ENCODE assay signal across 28 cellular contexts in genomic region chr3:126313580-126314304, GRCh38. TPM values are rescaled to one million over a fixed set of nuclear protein-coding genes. Genes with fewer than 3 reads are reported as not detected.
A peak's percentile ranks its signal among the peaks of the same experiment; 100 is the strongest.
DNase-seq lines count a peak whose midpoint lies in the region; ATAC-seq, FAIRE-seq and TF ChIP-seq lines count a peak whose summit lies in the region.
"Had no signal": no experiment of that assay in that cellular context is flagged by ENCODE, and none has a peak within 500 bp of the region (broad histone marks: within the 10 kb centered on the region; RNA-seq: fewer than 3 reads in every experiment).

No MANE protein-coding gene starts in this region.

- H3K36me3 Mint-ChIP-seq in neural progenitor cell = no peaks in the 10 kb centered on the region
- H3K36me3 Mint-ChIP-seq in naive thymus-derived CD4-positive, alpha-beta T cell = peaks cover 0 to 3% (median 0%) of the 10 kb centered on the region in 5 donors
- H3K36me3 Mint-ChIP-seq: activated naive CD4-positive, alpha-beta T cell treated with anti-CD3 and anti-CD28 coated beads, Interleukin-2, amount 50 U/mL, for 72 hours; stimulated activated memory B cell treated with anti-CD40 and anti-IgM and Interleukin-4, amounts not matched to agents 10 μg/mL and 1 μg/mL and 100 μg/mL, for 72 hours had no signal

- no peak overlapping the region for H3K18ac ChIP-seq in IMR-90 (ENCODE audit: low read depth, low read length)

- peak; percentile 2 for DNase-seq in NCI-H1105 (lab: John Stamatoyannopoulos, UW)
- DNase-seq in NCI-H1105 treated with DMSO at 0.1 percent for 48 hours (lab: John Stamatoyannopoulos, UW) = no peak
- DNase-seq in IMR-90 = peak; percentile 17
- no peak for DNase-seq in K562 (ENCODE audit: extremely low read depth in 1 of 4, low spot score in 3 of 4)
- no peak for DNase-seq in neural progenitor cell (ENCODE audit: low spot score)
- DNase-seq in DMS53 treated with DMSO at 0.1 percent for 48 hours (lab: John Stamatoyannopoulos, UW; ENCODE audit: unreplicated experiment) = no peak
- DNase-seq in naive thymus-derived CD4-positive, alpha-beta T cell = no peak
- DNase-seq: 8988T; activated CD4-positive, alpha-beta T cell treated with anti-CD3 and anti-CD28 coated beads for 4 hours; central memory CD4-positive, alpha-beta T cell; dorsolateral prefrontal cortex; GOT3; heart right ventricle; NCI-H1436; NCI-H2227 treated with DMSO at 0.1 percent for 48 hours; stimulated activated CD4-positive, alpha-beta T cell treated with anti-CD3 and anti-CD28 coated beads, Interleukin-2, amount 100 ng/mL, for 24 hours; testis had no signal

- no peak overlapping the region for H2BK5ac ChIP-seq in IMR-90 (ENCODE audit: low read depth, low read length, poor library complexity, severe bottlenecking)

- CTCF ChIA-PET in IMR-90 (lab: Yijun Ruan, JAX) (no interaction called here), K562 (lab: Yijun Ruan, JAX; ENCODE audit: low intra/inter-chr PET ratio) (no interaction called here)
- CTCF ChIA-PET in naive thymus-derived CD4-positive, alpha-beta T cell (lab: Charles Lee) = no interaction called here

- H2BK15ac ChIP-seq in IMR-90 (ENCODE audit: low read depth, low read length) = no peak overlapping the region

- TF ChIP-seq POLR2A in IMR-90 (IDR thresholded peaks at IDR 0.05; ENCODE audit: low read depth, low read length) = no peak
- TF ChIP-seq POLR2A in K562 (conservative IDR thresholded peaks at IDR 0.05) = no peak

- H3F3A ChIP-seq in neural progenitor cell (ENCODE audit: low read depth) = no peaks in the 10 kb centered on the region

- no TSS peak for BruUV-seq in IMR-90 (replicated peaks; lab: Mats Ljungman, UMichigan)
- no TSS peak for BruUV-seq in K562 (replicated peaks; lab: Mats Ljungman, UMichigan)

- H4K8ac ChIP-seq in IMR-90 (ENCODE audit: low read depth in 2 of 2, low read length in 2 of 2) = no peak overlapping the region

- H3K9me1 ChIP-seq in IMR-90 (ENCODE audit: insufficient read depth, low read length) (no peaks in the 10 kb centered on the region), K562 (ENCODE audit: control insufficient read depth, insufficient read depth, low read length) (no peaks in the 10 kb centered on the region)

- dilution Hi-C loops in IMR-90 (cut with HindIII; ENCODE audit: low sequenced_read_pairs, unreplicated experiment) = no loop called here

- no peak overlapping the region for H4K5ac ChIP-seq in IMR-90 (ENCODE audit: low read depth, low read length)

- H3K27ac Mint-ChIP-seq in neural progenitor cell = peak overlapping the region; percentile 42
- no peak overlapping the region for H3K27ac Mint-ChIP-seq in naive thymus-derived CD4-positive, alpha-beta T cell
- H3K27ac Mint-ChIP-seq: activated T-helper 17 cell treated with anti-CD3 and anti-CD28 coated beads, Interleukin-2, amount 50 U/mL, for 72 hours; B cell; stimulated activated memory B cell treated with anti-CD40 and anti-IgM and Interleukin-4, amounts not matched to agents 10 μg/mL and 1 μg/mL and 100 μg/mL, for 72 hours; T-helper 1 cell treated with Interleukin-12 subunit alpha and Interleukin-12 subunit beta and Interleukin-4 antibody, amounts not matched to agents 30 μg/mL and 1 μg/mL, for 36 hours had no signal

- no peak overlapping the region for H3K23ac ChIP-seq in IMR-90 (ENCODE audit: low read depth, low read length)

- no peaks in the 10 kb centered on the region for H3K79me1 ChIP-seq in IMR-90 (ENCODE audit: low read depth in 1 of 2, low read length in 2 of 2)

- H2AFZ ChIP-seq in IMR-90 (replicated peaks; ENCODE audit: low read length, poor library complexity) (peak overlapping the region; percentile 79), K562 (ENCODE audit: low read depth, low read length) (no peak overlapping the region), neural progenitor cell (replicated peaks) (no peak overlapping the region)

- H3K27ac ChIP-seq in IMR-90 (ENCODE audit: insufficient read depth, low read length) = no peak overlapping the region
- H3K27ac ChIP-seq in K562 (ENCODE audit: extremely low read depth, low read depth, low read length) = no peak overlapping the region
- no peak overlapping the region for H3K27ac ChIP-seq in neural progenitor cell
- H3K27ac ChIP-seq in naive thymus-derived CD4-positive, alpha-beta T cell (ENCODE audit: low read depth, low read length) = no peak overlapping the region
- H3K27ac ChIP-seq: ascending aorta, dorsolateral prefrontal cortex, heart right ventricle, prostate gland, testis had no signal

- H3K9me3 ChIP-seq in IMR-90 (ENCODE audit: control insufficient read depth, insufficient read depth, low read length) (peaks cover 4% of the 10 kb centered on the region; the same call in 1 of the 2 replicates), K562 (replicated peaks; ENCODE audit: control insufficient read depth, insufficient read depth, low read depth, low read length) (no peaks in the 10 kb centered on the region), neural progenitor cell (ENCODE audit: low read depth) (no peaks in the 10 kb centered on the region)
- H3K9me3 ChIP-seq in naive thymus-derived CD4-positive, alpha-beta T cell (ENCODE audit: control insufficient read depth in 2 of 3, low read length in 3 of 3) = no peaks in the 10 kb centered on the region
- H3K9me3 ChIP-seq: mucosa of descending colon, prostate gland, testis had no signal

- H4K91ac ChIP-seq in IMR-90 (ENCODE audit: insufficient read depth, low read depth, low read length) = no peak overlapping the region

- H3K4me1 Mint-ChIP-seq in neural progenitor cell = peaks cover 2% of the 10 kb centered on the region
- H3K4me1 Mint-ChIP-seq in naive thymus-derived CD4-positive, alpha-beta T cell = peaks cover 0 to 1% (median 0%) of the 10 kb centered on the region in 7 donors
- H3K4me1 Mint-ChIP-seq: activated T-helper 17 cell treated with anti-CD3 and anti-CD28 coated beads, Interleukin-2, amount 50 U/mL, for 72 hours; B cell; neural crest cell; stimulated activated memory B cell treated with anti-CD40 and anti-IgM and Interleukin-4, amounts not matched to agents 10 μg/mL and 1 μg/mL and 100 μg/mL, for 72 hours had no signal

- POLR2A ChIA-PET in IMR-90 (lab: Charles Lee; ENCODE audit: unreplicated experiment) = no interaction called here
- POLR2A ChIA-PET in K562 (lab: Yijun Ruan, JAX) = no interaction called here
- POLR2A ChIA-PET in naive thymus-derived CD4-positive, alpha-beta T cell (lab: Charles Lee) = no interaction called here

- no peak for ATAC-seq in IMR-90 (ENCODE audit: low read depth)
- no peak for ATAC-seq in K562
- ATAC-seq in GM18907 (IDR thresholded peaks at IDR 0.05; ENCODE audit: unreplicated experiment) = no peak
- no peak for ATAC-seq in naive thymus-derived CD4-positive, alpha-beta T cell
- ATAC-seq: activated naive CD4-positive, alpha-beta T cell treated with anti-CD3 and anti-CD28 coated beads, Interleukin-2, amount 50 U/mL, for 72 hours; activated T-helper 17 cell treated with anti-CD3 and anti-CD28 coated beads, Interleukin-2, amount 50 U/mL, for 72 hours; heart right ventricle; mucosa of descending colon; stimulated activated memory B cell treated with anti-CD40 and anti-IgM and Interleukin-4, amounts not matched to agents 10 μg/mL and 1 μg/mL and 100 μg/mL, for 72 hours had no signal

- no peak for TF ChIP-seq EP300 in K562 (IDR thresholded peaks at IDR 0.05; ENCODE audit: low read length)

- no peak overlapping the region for H3K4me3 ChIP-seq in IMR-90 (ENCODE audit: insufficient read depth, low read depth, low read length)
- H3K4me3 ChIP-seq in K562 = no peak overlapping the region
- no peak overlapping the region for H3K4me3 ChIP-seq in neural progenitor cell
- H3K4me3 ChIP-seq in naive thymus-derived CD4-positive, alpha-beta T cell (ENCODE audit: low read length) = no peak overlapping the region
- H3K4me3 ChIP-seq: ascending aorta, dorsolateral prefrontal cortex, heart right ventricle, mucosa of descending colon, prostate gland, testis had no signal

- no peak for TF ChIP-seq RAD21 in IMR-90 (IDR thresholded peaks at IDR 0.05; ENCODE audit: low read length)
- TF ChIP-seq RAD21 in K562 (CRISPR knock-in tag; conservative IDR thresholded peaks at IDR 0.05 in 1 of 2, IDR thresholded peaks at IDR 0.05 in 1 of 2) = no peak

- H3K4ac ChIP-seq in IMR-90 (ENCODE audit: low read depth, low read length) = no peak overlapping the region

- H2AK9ac ChIP-seq in IMR-90 (replicated peaks; ENCODE audit: low read depth, low read length, poor library complexity) = peak overlapping the region; percentile 15

- H2BK20ac ChIP-seq in IMR-90 (ENCODE audit: low read depth, low read length) = no peak overlapping the region

- H3K36me3 ChIP-seq in IMR-90 (ENCODE audit: control insufficient read depth, insufficient read depth, low read length) (no peaks in the 10 kb centered on the region), K562 (ENCODE audit: control insufficient read depth, insufficient read depth, low read length) (no peaks in the 10 kb centered on the region), neural progenitor cell (no peaks in the 10 kb centered on the region)
- H3K36me3 ChIP-seq in naive thymus-derived CD4-positive, alpha-beta T cell (ENCODE audit: control insufficient read depth in 2 of 3, insufficient read depth in 3 of 3, low read length in 3 of 3) = no peaks in the 10 kb centered on the region
- H3K36me3 ChIP-seq: ascending aorta, heart right ventricle, prostate gland had no signal

- H3K9ac ChIP-seq in IMR-90 (ENCODE audit: low read depth, low read length) = no peak overlapping the region
- H3K9ac ChIP-seq in K562 (ENCODE audit: insufficient read depth in 1 of 2, low read depth in 2 of 2, low read length in 2 of 2) = no peak overlapping the region
- no peak overlapping the region for H3K9ac ChIP-seq in neural progenitor cell

- no peaks in the 10 kb centered on the region for H3K79me2 ChIP-seq in K562 (ENCODE audit: control insufficient read depth, insufficient read depth, low read length)
- H3K79me2 ChIP-seq in neural progenitor cell (ENCODE audit: low read depth) = no peaks in the 10 kb centered on the region

- H3K4me1 ChIP-seq in IMR-90 (ENCODE audit: control insufficient read depth, insufficient read depth, low read length) = peaks cover 8% of the 10 kb centered on the region; the same call in 1 of the 2 replicates
- H3K4me1 ChIP-seq in K562 (replicated peaks in 1 of 2; ENCODE audit: control insufficient read depth in 2 of 2, insufficient read depth in 2 of 2, low read length in 2 of 2) = no peaks in the 10 kb centered on the region
- H3K4me1 ChIP-seq in neural progenitor cell = peaks cover 8% of the 10 kb centered on the region
- no peaks in the 10 kb centered on the region for H3K4me1 ChIP-seq in naive thymus-derived CD4-positive, alpha-beta T cell (ENCODE audit: control insufficient read depth in 2 of 2, insufficient read depth in 2 of 2, low read length in 2 of 2)
- H3K4me1 ChIP-seq: ascending aorta, heart right ventricle had no signal

- FAIRE-seq in K562 (lab: Jason Lieb, UNC) = no peak
- FAIRE-seq: GM12892 had no signal

- H3K14ac ChIP-seq in IMR-90 (replicated peaks; ENCODE audit: low read depth, low read length) = no peak overlapping the region

- no peak for TF ChIP-seq CTCF in IMR-90 (conservative IDR thresholded peaks at IDR 0.05; ENCODE audit: low read depth, low read length)
- TF ChIP-seq CTCF in K562 (IDR thresholded peaks at IDR 0.05 in 2 of 3, conservative IDR thresholded peaks at IDR 0.05 in 1 of 3; ENCODE audit: insufficient read depth in 2 of 3, low read depth in 1 of 3, low read length in 3 of 3) = no peak
- no peak for TF ChIP-seq CTCF in neural progenitor cell (IDR thresholded peaks at IDR 0.05)

- no peaks in the 10 kb centered on the region for H4K20me1 ChIP-seq in IMR-90 (ENCODE audit: insufficient read depth, low read length)
- no peaks in the 10 kb centered on the region for H4K20me1 ChIP-seq in K562 (replicated peaks; ENCODE audit: control insufficient read depth, insufficient read depth, low read length)
- H4K20me1 ChIP-seq in neural progenitor cell (ENCODE audit: low read depth) = no peaks in the 10 kb centered on the region

- H2BK120ac ChIP-seq in IMR-90 (ENCODE audit: low read depth, low read length) = no peak overlapping the region

- no peak overlapping the region for H3K56ac ChIP-seq in IMR-90 (ENCODE audit: extremely low read depth, insufficient read depth, low read length)

- WGBS in IMR-90 (ENCODE audit: extremely low coverage in 2 of 2, insufficient read length in 1 of 2), 2 experiments = 20% methylated on average over 1 of the region's 6 CpGs; no CpG with 5 or more reads in 1 of the 2 experiments
- 12% methylated on average over 6 of the region's 6 CpGs for WGBS in K562 (ENCODE audit: insufficient coverage, low coverage, missing lambda C conversion rate)

- H3K4me2 ChIP-seq in IMR-90 (ENCODE audit: low read depth, low read length) = no peak overlapping the region
- H3K4me2 ChIP-seq in K562 (ENCODE audit: insufficient read depth, low read length) = no peak overlapping the region
- no peak overlapping the region for H3K4me2 ChIP-seq in neural progenitor cell

- no peak overlapping the region; the same call in 1 of the 2 replicates for H2AK5ac ChIP-seq in IMR-90 (ENCODE audit: low read depth, low read length)

- peaks cover 9% of the 10 kb centered on the region for H3K27me3 Mint-ChIP-seq in neural progenitor cell (ENCODE audit: insufficient read depth, low read depth)
- H3K27me3 Mint-ChIP-seq in naive thymus-derived CD4-positive, alpha-beta T cell = peaks cover 0 to 13% (median 3%) of the 10 kb centered on the region in 5 donors

- in situ Hi-C loops in IMR-90 (cut with MboI; ENCODE audit: low sequenced_read_pairs) = no loop called here
- in situ Hi-C loops in K562 (cut with MboI) = no loop called here

- H3K9me3 Mint-ChIP-seq in neural progenitor cell = peaks cover 9% of the 10 kb centered on the region
- peaks cover 0 to 3% (median 0%) of the 10 kb centered on the region in 11 donors for H3K9me3 Mint-ChIP-seq in naive thymus-derived CD4-positive, alpha-beta T cell
- H3K9me3 Mint-ChIP-seq: activated naive CD4-positive, alpha-beta T cell treated with anti-CD3 and anti-CD28 coated beads, Interleukin-2, amount 50 U/mL, for 72 hours; T-helper 1 cell treated with Interleukin-12 subunit alpha and Interleukin-12 subunit beta and Interleukin-4 antibody, amounts not matched to agents 30 μg/mL and 1 μg/mL, for 36 hours had no signal

- intact Hi-C loops in IMR-90 (cut with micrococcal nuclease) (no loop called here), K562 (cut with micrococcal nuclease) (no loop called here)
- intact Hi-C loops in naive thymus-derived CD4-positive, alpha-beta T cell (cut with micrococcal nuclease) = no loop called here

- H3K27me3 ChIP-seq in IMR-90 (ENCODE audit: control insufficient read depth, insufficient read depth, low read length) = no peaks in the 10 kb centered on the region
- peaks cover 1 to 43% of the 10 kb centered on the region in 2 experiments for H3K27me3 ChIP-seq in K562 (ENCODE audit: control insufficient read depth in 2 of 2, insufficient read depth in 2 of 2, low read length in 2 of 2)
- no peaks in the 10 kb centered on the region for H3K27me3 ChIP-seq in neural progenitor cell
- H3K27me3 ChIP-seq in naive thymus-derived CD4-positive, alpha-beta T cell (ENCODE audit: control insufficient read depth in 2 of 2, insufficient read depth in 2 of 2, low read length in 2 of 2) = no peaks in the 10 kb centered on the region
- H3K27me3 ChIP-seq: ascending aorta, dorsolateral prefrontal cortex, heart right ventricle, testis had no signal

- H3K4me3 Mint-ChIP-seq in neural progenitor cell = no peak overlapping the region
- H3K4me3 Mint-ChIP-seq in naive thymus-derived CD4-positive, alpha-beta T cell = no peak overlapping the region
- H3K4me3 Mint-ChIP-seq: activated T-helper 17 cell treated with anti-CD3 and anti-CD28 coated beads, Interleukin-2, amount 50 U/mL, for 72 hours; B cell; neural crest cell; stimulated activated memory B cell treated with anti-CD40 and anti-IgM and Interleukin-4, amounts not matched to agents 10 μg/mL and 1 μg/mL and 100 μg/mL, for 72 hours; T-helper 1 cell treated with Interleukin-12 subunit alpha and Interleukin-12 subunit beta and Interleukin-4 antibody, amounts not matched to agents 30 μg/mL and 1 μg/mL, for 36 hours had no signal

RNA-seq across cellular contexts. Expression of gene KLF15, which starts 43.5 kb away (rescaled TPM):
- under 0.01 and 0.18 TPM in 2 replicates for total RNA-seq in IMR-90 (2012; rRNA removed)
- 0.14 and 0.24 TPM in 2 replicates for polyA plus RNA-seq in IMR-90 (2012; rRNA removed)
- 0.02 and 0.22 TPM in 2 replicates for polyA plus RNA-seq in IMR-90 (2012; cell fraction: cytosol; rRNA removed)
- polyA plus RNA-seq in IMR-90 (2012; cell fraction: nucleus; rRNA removed; ENCODE audit: low replicate concordance) = 0.22 and 0.57 TPM in 2 replicates
- 2.5 and 7.4 TPM in 2 replicates for total RNA-seq in K562 (2011; cell fraction: chromatin; rRNA removed; ENCODE audit: low replicate concordance)
- total RNA-seq in K562 (2011; cell fraction: nucleolus; rRNA removed) = 6.7 and 7.2 TPM in 2 replicates
- 2.3 and 4.8 TPM in 2 replicates for total RNA-seq in K562 (2011; cell fraction: nucleoplasm; rRNA removed)
- 3.5 and 3.7 TPM in 2 replicates for total RNA-seq in K562 (2014; rRNA removed)
- total RNA-seq in K562 (2014; rRNA removed; fragmentation: Illumina TruSeq; extraction: Trizol) = 0.91 and 1.1 TPM in 2 replicates
- total RNA-seq in K562 (2015; rRNA removed; fragmentation: Illumina TruSeq; extraction: Trizol) = 0.83 and 0.91 TPM in 2 replicates
- 3.7 and 4.8 TPM in 2 replicates for total RNA-seq in K562 (2021)
- polyA plus RNA-seq in K562 (2011; rRNA removed) = 1.7 and 1.9 TPM in 2 replicates
- 1.5 and 4.3 TPM in 2 replicates for polyA plus RNA-seq in K562 (2011; cell fraction: cytosol; rRNA removed)
- 2.5 and 4.1 TPM in 2 replicates for polyA plus RNA-seq in K562 (2011; cell fraction: nucleus; rRNA removed)
- polyA plus RNA-seq in K562 (2012) = 1.1 TPM in 2 replicates
- polyA plus RNA-seq in K562 (2014; fragmentation: Illumina TruSeq; extraction: Trizol) = 1.2 and 1.8 TPM in 2 replicates
- under 1 TPM; 0.08 to 0.13 TPM for polyA plus RNA-seq in K562 (2014; fragmentation: Nextera tagmentation; extraction: Ambion mirVana)
- polyA plus RNA-seq in K562 (2014; rRNA removed) = 2.8 and 3.2 TPM in 2 replicates
- polyA minus RNA-seq in K562 (2011; rRNA and poly(A)+ RNA removed) = 0.63 and 0.67 TPM in 2 replicates
- 0.46 and 0.76 TPM in 2 replicates for polyA minus RNA-seq in K562 (2011; cell fraction: cytosol; rRNA and poly(A)+ RNA removed)
- 5.0 TPM in 2 replicates for polyA minus RNA-seq in K562 (2011; cell fraction: nucleus; rRNA and poly(A)+ RNA removed)
- 3.3 and 7.2 TPM in 2 replicates for total RNA-seq in neural progenitor cell (ENCODE audit: low replicate concordance)
- total RNA-seq in naive thymus-derived CD4-positive, alpha-beta T cell = under 1 TPM in 2 of 5 experiments, not detected in 3; 0.57 to 0.81 TPM
- polyA plus RNA-seq in naive thymus-derived CD4-positive, alpha-beta T cell = not detected

Comparison
In these comparisons a context has a peak if more than half of its experiments do, and no peak if none do; other contexts are left out.
1. DNase-seq: peak in NCI-H1105 (single experiment) and IMR-90 (single experiment); none in NCI-H1105 treated with DMSO at 0.1 percent for 48 hours (single experiment), K562 (0 of 4), neural progenitor cell (single experiment), DMS53 treated with DMSO at 0.1 percent for 48 hours (single experiment) and naive thymus-derived CD4-positive, alpha-beta T cell (0 of 9).